35 cellular contexts compared by ENCODE assay signal in the genomic region with DNA sequence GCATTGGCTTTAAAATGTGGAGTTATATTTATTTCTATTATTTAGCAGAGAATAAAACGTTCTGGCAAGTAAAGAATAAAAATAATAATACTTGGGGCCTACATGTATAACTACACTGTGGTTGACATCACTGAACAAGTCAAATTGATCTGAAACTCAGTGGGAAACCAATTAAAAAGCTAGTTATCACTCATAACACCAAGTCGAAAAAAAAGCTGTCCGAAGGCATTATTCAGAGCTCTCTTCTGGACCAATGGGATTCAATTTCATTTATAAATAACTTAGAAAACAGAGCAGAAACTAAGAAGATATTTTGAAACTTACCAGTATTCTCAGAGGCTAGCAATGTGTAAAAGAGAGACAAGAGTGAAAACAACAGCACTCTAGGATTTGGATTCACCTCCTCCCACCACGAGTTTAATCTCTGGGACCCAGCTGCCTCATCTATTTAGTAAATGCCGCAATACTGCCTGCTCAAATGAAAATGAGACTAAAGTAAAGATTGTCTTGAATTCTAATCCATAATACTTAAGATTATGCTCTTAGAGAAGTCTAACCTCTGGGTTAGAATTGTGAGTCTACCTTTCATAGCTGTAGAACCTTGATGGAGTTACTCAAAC.
"Had no signal": no experiment of that assay in that cellular context is flagged by ENCODE, and none has a peak within 500 bp of the region (broad histone marks: within the 10 kb centered on the region; RNA-seq: fewer than 3 reads in every experiment).

No MANE protein-coding gene starts in this region.

- FAIRE-seq: colon had no signal

- H3K36me3 Mint-ChIP-seq: activated CD8-positive, alpha-beta memory T cell treated with anti-CD3 and anti-CD28 coated beads, Interleukin-2, amount 10 ng/mL, durations not matched to agents 7 days and 5 days had no signal

- ATAC-seq: activated CD8-positive, alpha-beta memory T cell treated with anti-CD3 and anti-CD28 coated beads, Interleukin-2, amount 10 ng/mL, durations not matched to agents 7 days and 5 days; Panc1 had no signal

- H3K27ac ChIP-seq: brain microvascular endothelial cell, SJCRH30 had no signal

- H3K4me1 Mint-ChIP-seq: activated B cell treated with CpG ODN at 0.5 μM for 24 hours; activated CD4-positive, alpha-beta memory T cell treated with anti-CD3 and anti-CD28 coated beads, Interleukin-2, amount 10 ng/mL, durations not matched to agents 7 days and 5 days; activated CD8-positive, alpha-beta memory T cell treated with anti-CD3 and anti-CD28 coated beads, Interleukin-2, amount 10 ng/mL, durations not matched to agents 7 days and 5 days; activated naive CD8-positive, alpha-beta T cell treated with anti-CD3 and anti-CD28 coated beads for 36 hours had no signal

- H3K36me3 ChIP-seq: brain microvascular endothelial cell had no signal

- DNase-seq: activated B cell treated with CpG ODN at 0.5 μM for 24 hours; activated CD4-positive, alpha-beta memory T cell treated with anti-CD3 and anti-CD28 coated beads, Interleukin-2, amount 10 ng/mL, durations not matched to agents 7 days and 5 days; activated CD4-positive, alpha-beta T cell treated with anti-CD3 and anti-CD28 coated beads for 48 hours; activated CD4-positive, CD25-positive, alpha-beta regulatory T cell treated with anti-CD3 and anti-CD28 coated beads, Interleukin-2, amount 50 U/mL, for 72 hours; activated CD8-positive, alpha-beta memory T cell treated with anti-CD3 and anti-CD28 coated beads for 24 hours; activated CD8-positive, alpha-beta memory T cell treated with anti-CD3 and anti-CD28 coated beads, Interleukin-2, amount 10 ng/mL, durations not matched to agents 7 days and 5 days; activated CD8-positive, alpha-beta memory T cell treated with anti-CD3 and anti-CD28 coated beads, Interleukin-2, amount 50 U/mL, for 48 hours; activated effector memory CD4-positive, alpha-beta T cell treated with Interleukin-2 at 50 U/mL for 16 hours; activated naive CD4-positive, alpha-beta T cell; activated naive CD4-positive, alpha-beta T cell treated with anti-CD3 and anti-CD28 coated beads, Interleukin-2, amount 50 U/mL, for 16 hours; activated naive CD8-positive, alpha-beta T cell treated with anti-CD3 and anti-CD28 coated beads for 36 hours; activated T-cell treated with anti-CD3 and anti-CD28 coated beads, Interleukin-2, amount 50 U/mL, for 48 hours; amniotic stem cell; aorta; brain microvascular endothelial cell; central memory CD4-positive, alpha-beta T cell; Karpas-422; NCI-H1105; NCI-H1417 treated with DMSO at 0.1 percent for 48 hours; NCI-H187 treated with DMSO at 0.1 percent for 48 hours; NCI-H2081; NCI-H2171 treated with DMSO at 0.1 percent for 48 hours; NCI-H2227 treated with DMSO at 0.1 percent for 48 hours; NCI-H446; NCI-H510A treated with DMSO at 0.1 percent for 48 hours; NCI-H526 treated with DMSO at 0.1 percent for 48 hours; NCI-H774; NK-92 treated with Interleukin-12 subunit alpha and Interleukin-12 subunit beta, amount 100 ng/mL, for 24 hours; SHP77; SJCRH30; SK-N-SH had no signal

- H3K27me3 ChIP-seq: brain microvascular endothelial cell, SJCRH30 had no signal

- H3K9me3 ChIP-seq: SJCRH30, SK-N-SH had no signal

- H3K27ac Mint-ChIP-seq: activated B cell treated with CpG ODN at 0.5 μM for 24 hours; activated CD4-positive, alpha-beta memory T cell treated with anti-CD3 and anti-CD28 coated beads, Interleukin-2, amount 10 ng/mL, durations not matched to agents 7 days and 5 days; activated CD8-positive, alpha-beta memory T cell treated with anti-CD3 and anti-CD28 coated beads, Interleukin-2, amount 10 ng/mL, durations not matched to agents 7 days and 5 days; activated naive CD8-positive, alpha-beta T cell treated with anti-CD3 and anti-CD28 coated beads for 36 hours; T-helper 1 cell treated with Interleukin-12 subunit alpha and Interleukin-12 subunit beta and Interleukin-4 antibody, amounts not matched to agents 30 μg/mL and 1 μg/mL, for 36 hours; T-helper 2 cell treated with Interferon-gamma antibody and Interleukin-4, amounts not matched to agents 5 μg/mL and 100 μg/mL, for 36 hours had no signal

- H3K9me3 Mint-ChIP-seq: activated B cell treated with CpG ODN at 0.5 μM for 24 hours; activated CD4-positive, alpha-beta memory T cell treated with anti-CD3 and anti-CD28 coated beads, Interleukin-2, amount 10 ng/mL, durations not matched to agents 7 days and 5 days; activated naive CD8-positive, alpha-beta T cell treated with anti-CD3 and anti-CD28 coated beads for 36 hours; T-helper 1 cell treated with Interleukin-12 subunit alpha and Interleukin-12 subunit beta and Interleukin-4 antibody, amounts not matched to agents 30 μg/mL and 1 μg/mL, for 36 hours; T-helper 2 cell treated with Interferon-gamma antibody and Interleukin-4, amounts not matched to agents 5 μg/mL and 100 μg/mL, for 36 hours had no signal

- H3K4me3 Mint-ChIP-seq: activated B cell treated with CpG ODN at 0.5 μM for 24 hours; activated CD4-positive, alpha-beta memory T cell treated with anti-CD3 and anti-CD28 coated beads, Interleukin-2, amount 10 ng/mL, durations not matched to agents 7 days and 5 days; activated CD8-positive, alpha-beta memory T cell treated with anti-CD3 and anti-CD28 coated beads, Interleukin-2, amount 10 ng/mL, durations not matched to agents 7 days and 5 days; activated naive CD8-positive, alpha-beta T cell treated with anti-CD3 and anti-CD28 coated beads for 36 hours; T-helper 1 cell treated with Interleukin-12 subunit alpha and Interleukin-12 subunit beta and Interleukin-4 antibody, amounts not matched to agents 30 μg/mL and 1 μg/mL, for 36 hours; T-helper 2 cell treated with Interferon-gamma antibody and Interleukin-4, amounts not matched to agents 5 μg/mL and 100 μg/mL, for 36 hours had no signal

- H3K4me3 ChIP-seq: SJCRH30 had no signal
